15 cellular contexts compared by ENCODE assay signal in genomic region chr3:196670335-196670734, GRCh38. TPM values are rescaled to one million over a fixed set of nuclear protein-coding genes. Genes with fewer than 3 reads are reported as not detected.
DNase-seq lines count a peak whose midpoint lies in the region; ATAC-seq, FAIRE-seq and TF ChIP-seq lines count a peak whose summit lies in the region.
"Had no signal": no experiment of that assay in that cellular context is flagged by ENCODE, and none has a peak within 500 bp of the region (broad histone marks: within the 10 kb centered on the region; RNA-seq: fewer than 3 reads in every experiment).

No MANE protein-coding gene starts in this region.

- peaks cover 3% of the 10 kb centered on the region for H3K4me1 ChIP-seq in CD8-positive, alpha-beta T cell (ENCODE audit: insufficient read depth, low read length)
- peaks cover 7% of the 10 kb centered on the region for H3K4me1 ChIP-seq in endothelial cell of umbilical vein (ENCODE audit: control insufficient read depth, extremely low read depth, insufficient read depth, low read length)
- peaks cover 22% of the 10 kb centered on the region for H3K4me1 ChIP-seq in neural progenitor cell
- H3K4me1 ChIP-seq: transverse colon had no signal

- H3K9me1 ChIP-seq in endothelial cell of umbilical vein (replicated peaks; ENCODE audit: control insufficient read depth, extremely low read depth, insufficient read depth, low read length) = no peaks in the 10 kb centered on the region

- POLR2A ChIA-PET in CD8-positive, alpha-beta T cell (lab: Charles Lee) = no interaction called here
- POLR2A ChIA-PET in endothelial cell of umbilical vein (lab: Charles Lee) = no interaction called here

- H3K79me2 ChIP-seq in endothelial cell of umbilical vein (ENCODE audit: control insufficient read depth, insufficient read depth, low read length) (no peaks in the 10 kb centered on the region), neural progenitor cell (ENCODE audit: low read depth) (no peaks in the 10 kb centered on the region)

- H3K27me3 ChIP-seq in CD8-positive, alpha-beta T cell (ENCODE audit: insufficient read depth, low read length) = no peaks in the 10 kb centered on the region
- H3K27me3 ChIP-seq in endothelial cell of umbilical vein (ENCODE audit: control insufficient read depth in 2 of 2, insufficient read depth in 2 of 2, low read length in 2 of 2) (peaks cover 0 to 2% of the 10 kb centered on the region in 2 experiments), neural progenitor cell (no peaks in the 10 kb centered on the region)
- H3K27me3 ChIP-seq: cardiac muscle cell, transverse colon had no signal

- no peak for ATAC-seq in CD8-positive, alpha-beta T cell
- no peak for ATAC-seq in GM19452 (IDR thresholded peaks at IDR 0.05; ENCODE audit: unreplicated experiment)
- ATAC-seq in HG03135 (IDR thresholded peaks at IDR 0.05; ENCODE audit: unreplicated experiment) = no peak

- no peak overlapping the region for H3K27ac ChIP-seq in CD8-positive, alpha-beta T cell (ENCODE audit: low read depth, low read length)
- no peak overlapping the region for H3K27ac ChIP-seq in endothelial cell of umbilical vein (ENCODE audit: insufficient read depth, low read depth, low read length)
- no peak overlapping the region for H3K27ac ChIP-seq in neural progenitor cell
- H3K27ac ChIP-seq: cardiac muscle cell, RWPE1, transverse colon had no signal

- dilution Hi-C loops in endothelial cell of umbilical vein (cut with MboI; ENCODE audit: extremely low pct_ligation_motif_present, low sequenced_read_pairs) = no loop called here

- CTCF ChIA-PET in CD8-positive, alpha-beta T cell (lab: Charles Lee) = interaction anchor here (1.0 to 2.8 kb wide), 3 partner anchors 15 to 66 kb away, joined by 5 to 13 read pairs (median 7); no protein-coding TSS in a partner anchor
- CTCF ChIA-PET in endothelial cell of umbilical vein (lab: Charles Lee) = interaction anchor here (0.7 to 2.4 kb wide), 7 partner anchors 10 to 141 kb away, joined by 3 to 22 read pairs (median 3); no protein-coding TSS in a partner anchor

- BruUV-seq in endothelial cell of umbilical vein (replicated peaks; lab: Mats Ljungman, UMichigan) = no TSS peak

- H3K9me3 Mint-ChIP-seq in CD8-positive, alpha-beta T cell = no peaks in the 10 kb centered on the region
- peaks cover 1% of the 10 kb centered on the region for H3K9me3 Mint-ChIP-seq in neural progenitor cell

- H3K4me3 ChIP-seq in CD8-positive, alpha-beta T cell (ENCODE audit: low read depth, low read length) = no peak overlapping the region
- H3K4me3 ChIP-seq in endothelial cell of umbilical vein (replicated peaks in 1 of 3; ENCODE audit: insufficient read depth in 1 of 3, low read depth in 1 of 3, low read length in 3 of 3) (no peak overlapping the region), neural progenitor cell (no peak overlapping the region)
- H3K4me3 ChIP-seq: cardiac muscle cell, transverse colon had no signal

- TF ChIP-seq CTCF in CD8-positive, alpha-beta T cell (IDR thresholded peaks at IDR 0.05) = no peak
- TF ChIP-seq CTCF in endothelial cell of umbilical vein (IDR thresholded peaks at IDR 0.05; ENCODE audit: extremely low read depth in 1 of 2, insufficient read depth in 1 of 2, low read depth in 1 of 2, low read length in 2 of 2) (no peak), neural progenitor cell (IDR thresholded peaks at IDR 0.05) (no peak)

- DNase-seq in CD8-positive, alpha-beta T cell = no peak
- DNase-seq in KBM-7 (peak; percentile 68), endothelial cell of umbilical vein (ENCODE audit: low read depth, low spot score) (peak; percentile 13), neural progenitor cell (ENCODE audit: low spot score) (no peak), amniotic stem cell (lab: John Stamatoyannopoulos, UW) (no peak)
- DNase-seq: activated effector memory CD4-positive, alpha-beta T cell treated with Interleukin-2 at 50 U/mL for 16 hours; erythroblast; NCI-H1694; small intestine; transverse colon had no signal

- no peak for TF ChIP-seq POLR2A in endothelial cell of umbilical vein (IDR thresholded peaks at IDR 0.05; ENCODE audit: low read depth, low read length)

- no peaks in the 10 kb centered on the region for H3K27me3 Mint-ChIP-seq in CD8-positive, alpha-beta T cell (ENCODE audit: low read depth)
- H3K27me3 Mint-ChIP-seq in neural progenitor cell (ENCODE audit: insufficient read depth, low read depth) = peaks cover 10% of the 10 kb centered on the region

- H3K27ac Mint-ChIP-seq in CD8-positive, alpha-beta T cell = peak overlapping the region; percentile 74
- no peak overlapping the region for H3K27ac Mint-ChIP-seq in neural progenitor cell

- intact Hi-C loops in CD8-positive, alpha-beta T cell (cut with DNase I, micrococcal nuclease) = no loop called here
- intact Hi-C loops in endothelial cell of umbilical vein (cut with micrococcal nuclease) = no loop called here

- H3K9me3 ChIP-seq in CD8-positive, alpha-beta T cell (ENCODE audit: low read length) = no peaks in the 10 kb centered on the region
- H3K9me3 ChIP-seq in endothelial cell of umbilical vein (replicated peaks; ENCODE audit: control insufficient read depth, insufficient read depth, low read length) (no peaks in the 10 kb centered on the region), neural progenitor cell (ENCODE audit: low read depth) (no peaks in the 10 kb centered on the region)
- H3K9me3 ChIP-seq: transverse colon had no signal

- H3K36me3 ChIP-seq in CD8-positive, alpha-beta T cell (ENCODE audit: insufficient read depth, low read length) = no peaks in the 10 kb centered on the region
- H3K36me3 ChIP-seq in endothelial cell of umbilical vein (ENCODE audit: control insufficient read depth in 2 of 2, extremely low read depth in 1 of 2, insufficient read depth in 2 of 2, low read length in 2 of 2) (no peaks in the 10 kb centered on the region), neural progenitor cell (no peaks in the 10 kb centered on the region)
- H3K36me3 ChIP-seq: cardiac muscle cell, transverse colon had no signal

- H2AFZ ChIP-seq in endothelial cell of umbilical vein (ENCODE audit: low read depth, low read length) (peak overlapping the region; percentile 68), neural progenitor cell (replicated peaks) (peak overlapping the region; percentile 96)

- H3K4me3 Mint-ChIP-seq in CD8-positive, alpha-beta T cell = no peak overlapping the region
- H3K4me3 Mint-ChIP-seq in neural progenitor cell = no peak overlapping the region

- H3K36me3 Mint-ChIP-seq in CD8-positive, alpha-beta T cell = no peaks in the 10 kb centered on the region
- no peaks in the 10 kb centered on the region for H3K36me3 Mint-ChIP-seq in neural progenitor cell

- H4K20me1 ChIP-seq in endothelial cell of umbilical vein (replicated peaks; ENCODE audit: control insufficient read depth, extremely low read depth, insufficient read depth, low read length) (no peaks in the 10 kb centered on the region), neural progenitor cell (ENCODE audit: low read depth) (no peaks in the 10 kb centered on the region)

- no peak overlapping the region for H3K9ac ChIP-seq in endothelial cell of umbilical vein (replicated peaks; ENCODE audit: extremely low read depth, insufficient read depth, low read length)
- H3K9ac ChIP-seq in neural progenitor cell = no peak overlapping the region

- peak; percentile 38 for FAIRE-seq in endothelial cell of umbilical vein (lab: Jason Lieb, UNC)
- FAIRE-seq: small intestine, TTC549 had no signal

- H3K4me2 ChIP-seq in endothelial cell of umbilical vein (ENCODE audit: insufficient read depth, low read length) (peak overlapping the region; percentile 70), neural progenitor cell (peak overlapping the region; percentile 22)

- in situ Hi-C loops in KBM-7 (cut with MboI; ENCODE audit: low pct_unique_long_range_greater_than_20kb, low sequenced_read_pairs) = no loop called here

- peaks cover 24% of the 10 kb centered on the region for H3F3A ChIP-seq in neural progenitor cell (ENCODE audit: low read depth)

- peaks cover 11% of the 10 kb centered on the region for H3K4me1 Mint-ChIP-seq in CD8-positive, alpha-beta T cell (ENCODE audit: low read depth)
- peaks cover 25% of the 10 kb centered on the region for H3K4me1 Mint-ChIP-seq in neural progenitor cell

RNA-seq across cellular contexts. Expression of gene NRROS, which starts 30.8 kb away (rescaled TPM):
- 1 to 10 TPM; 4.6 to 5.7 TPM for total RNA-seq in CD8-positive, alpha-beta T cell
- 14.4 and 15.6 TPM in 2 replicates for total RNA-seq in endothelial cell of umbilical vein
- 8.1 and 8.7 TPM in 2 replicates for polyA plus RNA-seq in endothelial cell of umbilical vein
- 4.2 and 5.0 TPM in 2 replicates for polyA plus RNA-seq in endothelial cell of umbilical vein (2011; cell fraction: cytosol; rRNA removed)
- polyA plus RNA-seq in endothelial cell of umbilical vein (2011; cell fraction: nucleus; rRNA removed) = 2.7 and 3.6 TPM in 2 replicates
- 3.5 and 5.6 TPM in 2 replicates for polyA plus RNA-seq in endothelial cell of umbilical vein (2012)
- polyA minus RNA-seq in endothelial cell of umbilical vein = 3.2 and 3.9 TPM in 2 replicates
- not detected for polyA minus RNA-seq in endothelial cell of umbilical vein (2011; cell fraction: cytosol; rRNA and poly(A)+ RNA removed)
- polyA minus RNA-seq in endothelial cell of umbilical vein (2011; cell fraction: nucleus; rRNA and poly(A)+ RNA removed) = 1.1 and 2.4 TPM in 2 replicates
- total RNA-seq in neural progenitor cell (ENCODE audit: low replicate concordance) = 0.58 and 1.7 TPM in 2 replicates
- polyA plus RNA-seq: cardiac muscle cell had no signal

RNA-seq across cellular contexts. Expression of gene CEP19, which starts 41.7 kb away (rescaled TPM):
- total RNA-seq in CD8-positive, alpha-beta T cell = under 1 TPM; 0.39 to 0.41 TPM
- total RNA-seq in endothelial cell of umbilical vein (1.2 and 1.6 TPM in 2 replicates), neural progenitor cell (ENCODE audit: low replicate concordance) (7.0 and 7.7 TPM in 2 replicates)
- 0.53 and 0.87 TPM in 2 replicates for polyA plus RNA-seq in endothelial cell of umbilical vein
- polyA plus RNA-seq in endothelial cell of umbilical vein (2011; cell fraction: cytosol; rRNA removed) = 1.3 TPM in 2 replicates
- 0.18 and 0.25 TPM in 2 replicates for polyA plus RNA-seq in endothelial cell of umbilical vein (2011; cell fraction: nucleus; rRNA removed)
- 1.1 and 1.4 TPM in 2 replicates for polyA plus RNA-seq in endothelial cell of umbilical vein (2012)
- polyA minus RNA-seq in endothelial cell of umbilical vein = 0.63 and 0.68 TPM in 2 replicates
- 0.82 TPM for polyA minus RNA-seq in endothelial cell of umbilical vein (2011; cell fraction: cytosol; rRNA and poly(A)+ RNA removed)
- 0.24 TPM in 1 of 2 replicates, not detected in the other for polyA minus RNA-seq in endothelial cell of umbilical vein (2011; cell fraction: nucleus; rRNA and poly(A)+ RNA removed)

RNA-seq across cellular contexts. Expression of gene PIGX, which starts 41.8 kb away (rescaled TPM):
- total RNA-seq in CD8-positive, alpha-beta T cell = 10 to 100 TPM; 12.0 to 12.2 TPM
- total RNA-seq in endothelial cell of umbilical vein (12.4 and 14.0 TPM in 2 replicates), neural progenitor cell (ENCODE audit: low replicate concordance) (35.5 and 61.4 TPM in 2 replicates)
- 6.6 and 9.2 TPM in 2 replicates for polyA plus RNA-seq in endothelial cell of umbilical vein
- 7.6 and 8.3 TPM in 2 replicates for polyA plus RNA-seq in endothelial cell of umbilical vein (2011; cell fraction: cytosol; rRNA removed)
- 2.7 and 5.3 TPM in 2 replicates for polyA plus RNA-seq in endothelial cell of umbilical vein (2011; cell fraction: nucleus; rRNA removed)
- 9.3 and 9.7 TPM in 2 replicates for polyA plus RNA-seq in endothelial cell of umbilical vein (2012)
- 8.7 and 12.5 TPM in 2 replicates for polyA minus RNA-seq in endothelial cell of umbilical vein
- 14.3 TPM for polyA minus RNA-seq in endothelial cell of umbilical vein (2011; cell fraction: cytosol; rRNA and poly(A)+ RNA removed)
- 2.2 and 3.6 TPM in 2 replicates for polyA minus RNA-seq in endothelial cell of umbilical vein (2011; cell fraction: nucleus; rRNA and poly(A)+ RNA removed)

Comparison
In these comparisons a context has a peak if more than half of its experiments do, and no peak if none do; other contexts are left out.
1. DNase-seq: peak in KBM-7 (single experiment) and endothelial cell of umbilical vein (single experiment); none in CD8-positive, alpha-beta T cell (0 of 7), neural progenitor cell (single experiment) and amniotic stem cell (single experiment).